19 cellular contexts compared by ENCODE assay signal in genomic region chr16:46866286-46866685, GRCh38. TPM values are rescaled to one million over a fixed set of nuclear protein-coding genes. Genes with fewer than 3 reads are reported as not detected.
DNase-seq lines count a peak whose midpoint lies in the region; ATAC-seq, FAIRE-seq and TF ChIP-seq lines count a peak whose summit lies in the region.
"Had no signal": no experiment of that assay in that cellular context is flagged by ENCODE, and none has a peak within 500 bp of the region (broad histone marks: within the 10 kb centered on the region; RNA-seq: fewer than 3 reads in every experiment).

No MANE protein-coding gene starts in this region.

- POLR2A ChIA-PET in WTC11 (lab: Charles Lee) (no interaction called here), PC-9 (lab: Charles Lee; ENCODE audit: unreplicated experiment) (no interaction called here)

- DNase-seq in GM19239 (ENCODE audit: insufficient read length, low spot score) (no peak), WTC11 (ENCODE audit: low spot score) (no peak), psoas muscle (no peak), PC-9 (no peak)
- DNase-seq in activated naive CD4-positive, alpha-beta T cell treated with anti-CD3 and anti-CD28 coated beads, Interleukin-2, amount 50 U/mL, for 72 hours (ENCODE audit: low spot score in 2 of 2): no peak
- DNase-seq: AML-193; Calu3; CD8-positive, alpha-beta T cell; GOT3; H7 had no signal

- H3K79me2 ChIP-seq in PC-9 (ENCODE audit: low read depth): no peaks in the 10 kb centered on the region

- TF ChIP-seq RAD21 in liver (IDR thresholded peaks at IDR 0.05): no peak

- H3K36me3 Mint-ChIP-seq in WTC11: peaks cover 8% of the 10 kb centered on the region
- H3K36me3 Mint-ChIP-seq in activated naive CD4-positive, alpha-beta T cell treated with anti-CD3 and anti-CD28 coated beads, Interleukin-2, amount 50 U/mL, for 72 hours: no peaks in the 10 kb centered on the region
- H3K36me3 Mint-ChIP-seq: CD8-positive, alpha-beta T cell had no signal

- no peaks in the 10 kb centered on the region for H3K27me3 Mint-ChIP-seq in WTC11 (ENCODE audit: low read depth)

- H3K4me1 Mint-ChIP-seq in WTC11: peaks cover 25% of the 10 kb centered on the region

- H3K9me3 Mint-ChIP-seq in WTC11: peaks cover 23% of the 10 kb centered on the region
- peaks cover 0 to 4% of the 10 kb centered on the region in 2 donors for H3K9me3 Mint-ChIP-seq in activated naive CD4-positive, alpha-beta T cell treated with anti-CD3 and anti-CD28 coated beads, Interleukin-2, amount 50 U/mL, for 72 hours
- H3K9me3 Mint-ChIP-seq: CD8-positive, alpha-beta T cell had no signal

- no peak overlapping the region for H3K4me2 ChIP-seq in PC-9
- H3K4me2 ChIP-seq: A549, BLaER1 had no signal

- H3K27ac ChIP-seq in C4-2B: peak overlapping the region; percentile 9; the same call in 1 of the 2 replicates
- H3K27ac ChIP-seq in liver (ENCODE audit: low read depth in 1 of 2, low read length in 2 of 2): no peak overlapping the region
- no peak overlapping the region for H3K27ac ChIP-seq in psoas muscle
- H3K27ac ChIP-seq in PC-9: no peak overlapping the region
- H3K27ac ChIP-seq: 22Rv1, A549, BLaER1 had no signal

- H3K4me3 ChIP-seq in liver (ENCODE audit: low read depth in 1 of 3, low read length in 3 of 3) (no peak overlapping the region), psoas muscle (no peak overlapping the region), PC-9 (no peak overlapping the region)
- H3K4me3 ChIP-seq: A549, BLaER1 had no signal

- no peak overlapping the region for H2AFZ ChIP-seq in PC-9

- CTCF ChIA-PET in WTC11 (lab: Charles Lee): interaction anchor here (1.3 to 4.0 kb wide), 2 partner anchors 9 to 13 kb away, joined by 3 to 26 read pairs; no protein-coding TSS in a partner anchor
- CTCF ChIA-PET in PC-9 (lab: Charles Lee): interaction anchor here (0.6 kb wide), 1 partner anchor 18 kb away, joined by 5 read pairs; no protein-coding TSS in a partner anchor

- H3K4me1 ChIP-seq in liver (ENCODE audit: control insufficient read depth in 4 of 4, insufficient read depth in 4 of 4, low read length in 3 of 4): peaks cover 0 to 13% (median 5%) of the 10 kb centered on the region in 4 donors
- H3K4me1 ChIP-seq in psoas muscle: peaks cover 5% of the 10 kb centered on the region
- no peaks in the 10 kb centered on the region; the same call in 1 of the 2 replicates for H3K4me1 ChIP-seq in PC-9 (replicated peaks; ENCODE audit: insufficient read depth)
- H3K4me1 ChIP-seq: BLaER1 had no signal

- ATAC-seq in WTC11 (no peak), psoas muscle (no peak)
- no peak for ATAC-seq in activated naive CD4-positive, alpha-beta T cell treated with anti-CD3 and anti-CD28 coated beads, Interleukin-2, amount 50 U/mL, for 72 hours
- ATAC-seq: A549; CD8-positive, alpha-beta T cell; HCT116 had no signal

- BruUV-seq in PC-9 (replicated peaks; lab: Mats Ljungman, UMichigan): no TSS peak

- H4K20me1 ChIP-seq in PC-9 (ENCODE audit: insufficient read depth): no peaks in the 10 kb centered on the region
- H4K20me1 ChIP-seq: BLaER1 had no signal

- H3K9me2 ChIP-seq in PC-9 (ENCODE audit: insufficient read depth): no peaks in the 10 kb centered on the region

- no peak overlapping the region for H3K4me3 Mint-ChIP-seq in WTC11
- H3K4me3 Mint-ChIP-seq: CD8-positive, alpha-beta T cell had no signal

- H3K27ac Mint-ChIP-seq in WTC11: no peak overlapping the region
- no peak overlapping the region for H3K27ac Mint-ChIP-seq in activated naive CD4-positive, alpha-beta T cell treated with anti-CD3 and anti-CD28 coated beads, Interleukin-2, amount 50 U/mL, for 72 hours
- H3K27ac Mint-ChIP-seq: CD8-positive, alpha-beta T cell had no signal

- H3K36me3 ChIP-seq in liver (ENCODE audit: control insufficient read depth in 4 of 4, insufficient read depth in 3 of 4, low read depth in 1 of 4, low read length in 3 of 4) (no peaks in the 10 kb centered on the region), psoas muscle (ENCODE audit: insufficient read depth in 1 of 2, low read depth in 1 of 2) (no peaks in the 10 kb centered on the region), PC-9 (ENCODE audit: low read depth) (no peaks in the 10 kb centered on the region)
- H3K36me3 ChIP-seq: BLaER1 had no signal

- intact Hi-C loops in psoas muscle (cut with DNase I): loop anchor here in 1 of 2 donors (5.0 kb wide), 1 partner anchor 161 kb away; no protein-coding TSS in a partner anchor
- intact Hi-C loops in PC-9 (cut with micrococcal nuclease; ENCODE audit: unreplicated experiment): no loop called here

- H3K27me3 ChIP-seq in liver (ENCODE audit: control insufficient read depth in 4 of 4, insufficient read depth in 4 of 4, low read length in 3 of 4): no peaks in the 10 kb centered on the region
- no peaks in the 10 kb centered on the region for H3K27me3 ChIP-seq in psoas muscle (ENCODE audit: insufficient read depth in 3 of 3, low read length in 2 of 3)
- H3K27me3 ChIP-seq in PC-9 (ENCODE audit: insufficient read depth, low read depth): no peaks in the 10 kb centered on the region
- H3K27me3 ChIP-seq: BLaER1 had no signal

- 34% methylated on average over 1 of the region's 1 CpG for WGBS in liver
- 82 to 89% (median 89%) methylated on average over 1 of the region's 1 CpG for WGBS in psoas muscle, 3 donors

- FAIRE-seq in GM19239 (lab: Jason Lieb, UNC): peak; percentile 37
- FAIRE-seq: A549, G401.6, GM12892, HTR-8/SVneo had no signal

- H3K9me3 ChIP-seq in liver (ENCODE audit: control insufficient read depth in 4 of 4, low read length in 3 of 4): no peaks in the 10 kb centered on the region
- no peaks in the 10 kb centered on the region for H3K9me3 ChIP-seq in psoas muscle
- H3K9me3 ChIP-seq in PC-9 (ENCODE audit: insufficient read depth, low read depth): no peaks in the 10 kb centered on the region
- H3K9me3 ChIP-seq: A549 had no signal

- no peaks in the 10 kb centered on the region for H3F3A ChIP-seq in PC-9 (ENCODE audit: insufficient read depth, low read depth)

- H3K9ac ChIP-seq in liver (ENCODE audit: low read depth in 1 of 2, low read length in 2 of 2): no peak overlapping the region
- H3K9ac ChIP-seq: BLaER1 had no signal

- TF ChIP-seq CTCF in C4-2B (conservative IDR thresholded peaks at IDR 0.05): no peak
- no peak for TF ChIP-seq CTCF in WTC11 (IDR thresholded peaks at IDR 0.05)
- TF ChIP-seq CTCF in liver (IDR thresholded peaks at IDR 0.05; ENCODE audit: low read depth, low read length, missing input control): no peak
- TF ChIP-seq CTCF in psoas muscle (IDR thresholded peaks at IDR 0.05): no peak
- no peak for TF ChIP-seq CTCF in PC-9 (conservative IDR thresholded peaks at IDR 0.05)

TF ChIP-seq in WTC11, 78 proteins besides CTCF, POLR2A, EP300 and RAD21:
- TF ChIP-seq GABPB1 (CRISPR knock-in tag; IDR thresholded peaks at IDR 0.05): peak; percentile 96
- TF ChIP-seq EMX1 (CRISPR knock-in tag; IDR thresholded peaks at IDR 0.05): no peak

TF ChIP-seq in liver, 16 proteins besides CTCF, POLR2A, EP300 and RAD21 (continues in another document):
- no peak for TF ChIP-seq SP1 (IDR thresholded peaks at IDR 0.05)
- peak; percentile 34 to 53 for TF ChIP-seq HNF4A (conservative IDR thresholded peaks at IDR 0.05)
- TF ChIP-seq FOXA1 (IDR thresholded peaks at IDR 0.05): no peak
- no peak for TF ChIP-seq TAF1 (conservative IDR thresholded peaks at IDR 0.05)
- TF ChIP-seq YY1 (IDR thresholded peaks at IDR 0.05): no peak
- TF ChIP-seq MAX (IDR thresholded peaks at IDR 0.05): no peak
- TF ChIP-seq EGR1 (IDR thresholded peaks at IDR 0.05; ENCODE audit: low read depth in 2 of 2): no peak
- TF ChIP-seq FOXA2 (IDR thresholded peaks at IDR 0.05): no peak
- TF ChIP-seq HNF4G (IDR thresholded peaks at IDR 0.05): no peak
- TF ChIP-seq ATF3 (IDR thresholded peaks at IDR 0.05): peak; percentile 46

RNA-seq across cellular contexts. Expression of gene GPT2, which starts 17.9 kb away (rescaled TPM):
- total RNA-seq in WTC11 (2021): 61.0 to 81.8 TPM (median 63.1 TPM) in 3 replicates
- 10 to 100 TPM in 1 of 2 donors, 1 to 10 TPM in 1; 6.8 to 54.3 TPM for total RNA-seq in liver
- 10 to 100 TPM; 39.8 to 78.3 TPM for polyA plus RNA-seq in liver
- total RNA-seq in psoas muscle: 100 to 1,000 TPM in 1 of 4 donors, 10 to 100 TPM in 3; 27.7 to 110 (median 65.3) TPM
- polyA plus RNA-seq in psoas muscle: 10 to 100 TPM; 25.7 to 52.5 (median 41.1) TPM
- total RNA-seq in activated naive CD4-positive, alpha-beta T cell treated with anti-CD3 and anti-CD28 coated beads, Interleukin-2, amount 50 U/mL, for 72 hours: 10 to 100 TPM in 1 of 2 donors, 1 to 10 TPM in 1; 4.6 to 11.1 TPM
- 52.8 and 67.2 TPM in 2 replicates for total RNA-seq in PC-9 (2021)

RNA-seq across cellular contexts. Expression of gene C16orf87, which starts 35.3 kb away (rescaled TPM):
- total RNA-seq in WTC11 (2021) (21.8 to 22.5 TPM (median 22.5 TPM) in 3 replicates), liver (1 to 10 TPM; 4.4 to 6.2 TPM), psoas muscle (10 to 100 TPM; 18.2 to 29.4 (median 24.4) TPM), PC-9 (2021) (7.8 and 8.6 TPM in 2 replicates)
- polyA plus RNA-seq in liver (10 to 100 TPM in 1 of 2 donors, 1 to 10 TPM in 1; 4.1 to 12.9 TPM), psoas muscle (10 to 100 TPM in 1 of 3 donors, 1 to 10 TPM in 2; 5.8 to 23.4 (median 8.1) TPM)
- total RNA-seq in activated naive CD4-positive, alpha-beta T cell treated with anti-CD3 and anti-CD28 coated beads, Interleukin-2, amount 50 U/mL, for 72 hours: 10 to 100 TPM; 15.8 to 15.9 TPM
